In genomic region chr6:112245511-112246203, GRCh38 we compare ENCODE assay signal across 1 cellular context.
TF ChIP-seq lines count a peak whose summit lies in the region.

No MANE protein-coding gene starts in this region.

TF ChIP-seq in GM23338, 12 proteins besides CTCF, POLR2A, EP300 and RAD21 (continued from another document):
- TF ChIP-seq EZH2 (IDR thresholded peaks at IDR 0.05; ENCODE audit: low read depth, unreplicated experiment) = no peak
- TF ChIP-seq ETS1 (IDR thresholded peaks at IDR 0.05) = no peak
- TF ChIP-seq NANOG (IDR thresholded peaks at IDR 0.05; ENCODE audit: borderline replicate concordance) = no peak
- TF ChIP-seq POLR2AphosphoS5 (IDR thresholded peaks at IDR 0.05; ENCODE audit: low read depth) = no peak
- TF ChIP-seq REST (IDR thresholded peaks at IDR 0.05; ENCODE audit: unreplicated experiment) = no peak
- no peak for TF ChIP-seq CREB1 (CRISPR knock-in tag; IDR thresholded peaks at IDR 0.05; ENCODE audit: low read depth)
